8 cellular contexts compared by ENCODE assay signal in the genomic region with DNA sequence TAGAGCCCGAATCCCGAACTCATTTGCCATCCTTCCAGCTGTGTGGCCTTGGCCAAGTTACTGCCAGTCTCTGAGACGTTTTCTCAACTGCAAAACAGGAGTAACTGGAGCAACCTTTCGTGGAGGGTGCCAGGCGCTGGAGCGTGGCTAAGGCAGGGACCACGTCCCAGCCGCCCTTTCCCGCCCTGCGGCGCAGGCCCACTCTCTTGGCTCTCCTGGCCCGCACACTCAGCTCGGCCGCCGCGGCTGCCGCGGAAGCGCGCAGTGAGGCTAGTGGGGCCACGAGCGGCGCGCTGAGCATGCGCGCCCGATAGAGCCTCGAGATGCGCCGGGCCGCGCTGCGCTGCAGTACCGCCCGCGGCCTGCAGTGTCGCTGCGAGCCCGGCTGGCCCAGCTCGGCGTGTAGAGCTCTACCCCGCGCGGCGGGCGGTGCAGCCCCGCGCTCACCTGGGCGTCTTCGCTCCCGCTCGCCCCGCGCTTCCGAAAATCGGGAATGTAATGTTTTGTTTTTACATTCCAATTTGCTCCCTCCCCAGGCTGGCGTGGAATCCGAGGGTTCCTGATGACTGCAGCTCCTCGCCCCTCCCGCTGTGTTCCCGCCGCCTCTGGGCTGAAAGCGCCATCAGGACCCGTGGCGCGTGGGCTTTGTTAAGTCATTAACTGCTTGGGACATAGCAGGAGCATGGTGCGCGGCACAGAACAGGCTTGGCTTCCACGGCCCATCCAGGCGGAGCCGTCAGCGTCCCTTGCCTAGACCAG. TPM values are rescaled to one million over a fixed set of nuclear protein-coding genes. Genes with fewer than 3 reads are reported as not detected.
DNase-seq lines count a peak whose midpoint lies in the region; ATAC-seq, FAIRE-seq and TF ChIP-seq lines count a peak whose summit lies in the region.

No MANE protein-coding gene starts in this region.

- H2AFZ ChIP-seq in GM12878 (ENCODE audit: control insufficient read depth, low read depth, low read length): peak overlapping the region; percentile 84

- peaks cover 4% of the 10 kb centered on the region for H3K79me2 ChIP-seq in GM12878 (ENCODE audit: control insufficient read depth, insufficient read depth, low read length)

- peak; percentile 85 to 90 (median 86) for TF ChIP-seq CTCF in GM12878 (IDR thresholded peaks at IDR 0.05 in 2 of 3, conservative IDR thresholded peaks at IDR 0.05 in 1 of 3; ENCODE audit: control insufficient read depth in 2 of 3, extremely low read depth in 1 of 3, insufficient read depth in 1 of 3, low read depth in 3 of 3, low read length in 3 of 3)

- TF ChIP-seq POLR2A in GM12878 (IDR thresholded peaks at IDR 0.05; ENCODE audit: low read depth, low read length): peak; percentile 42; the same call in 1 of the 2 replicates

- in situ Hi-C loops in GM12878 (cut with MboI): no loop called here

- no peak overlapping the region for H3K27ac ChIP-seq in GM12878 (ENCODE audit: control insufficient read depth, insufficient read depth)

- FAIRE-seq in GM19239 (lab: Jason Lieb, UNC): peak; percentile 84
- peak; percentile 44 for FAIRE-seq in GM12878 (lab: Jason Lieb, UNC)

- H3K9me3 ChIP-seq in GM12878 (replicated peaks; ENCODE audit: control insufficient read depth, insufficient read depth, low read length) (peaks cover 3% of the 10 kb centered on the region; the same call in 2 of the 3 replicates), iPS-18c (ENCODE audit: control insufficient read depth, insufficient read depth, low read length) (no peaks in the 10 kb centered on the region)

- WGBS in GM12878 (ENCODE audit: insufficient coverage, insufficient replicate concordance, low lambda C conversion rate, missing lambda C conversion rate): 1% methylated on average over 66 of the region's 72 CpGs

- no peak overlapping the region for H3K9ac ChIP-seq in GM12878 (ENCODE audit: control insufficient read depth, insufficient read depth, low read length)

- no peaks in the 10 kb centered on the region for H3K4me1 ChIP-seq in GM12878 (ENCODE audit: control insufficient read depth, insufficient read depth, low read length)

- POLR2A ChIA-PET in GM12878 (lab: Charles Lee): interaction anchor here (1.3 to 1.4 kb wide), 2 partner anchors 17 to 344 kb away, joined by 3 to 4 read pairs; a partner anchor contains a TSS

- peak; percentile 55 for TF ChIP-seq RAD21 in GM12878 (IDR thresholded peaks at IDR 0.05; ENCODE audit: insufficient read depth, low read depth, low read length)

- no peaks in the 10 kb centered on the region for H3K36me3 ChIP-seq in GM12878 (ENCODE audit: control insufficient read depth in 2 of 2, insufficient read depth in 2 of 2, low read length in 1 of 2)

- peak overlapping the region; percentile 43; the same call in 1 of the 2 replicates for H3K4me3 ChIP-seq in GM12878
- peak overlapping the region; percentile 73 for H3K4me3 ChIP-seq in iPS-18c (ENCODE audit: insufficient read depth, low read depth, low read length)

- DNase-seq in AG20443 (ENCODE audit: low spot score) (peak; percentile 93), GM19239 (ENCODE audit: insufficient read length, low spot score) (peak; percentile 83), T-helper 9 cell (peak; percentile 56), GM12878 (ENCODE audit: low read depth, low spot score) (peak; percentile 31), ureter (ENCODE audit: low spot score) (no peak)
- peak; percentile 33 to 66 (median 52) for DNase-seq in stimulated activated CD4-positive, alpha-beta T cell treated with anti-CD3 and anti-CD28 coated beads, Interleukin-12 subunit alpha, Interleukin-12 subunit beta, amount 100 ng/mL, for 48 hours (ENCODE audit: low read depth in 2 of 3, low spot score in 1 of 3)

- intact Hi-C loops in GM12878 (cut with micrococcal nuclease; ENCODE audit: unreplicated experiment): loop anchor here (2.0 kb wide), 1 partner anchor 78 kb away; no protein-coding TSS in a partner anchor

- RAD21 ChIA-PET in GM12878 (lab: Charles Lee; ENCODE audit: unreplicated experiment): interaction anchor here (0.7 to 1.5 kb wide), 6 partner anchors 21 to 77 kb away, joined by 3 to 6 read pairs (median 3); no protein-coding TSS in a partner anchor

- no TSS peak for BruUV-seq in GM12878 (replicated peaks; lab: Mats Ljungman, UMichigan)

- SMC1A ChIA-PET in GM12878 (lab: Charles Lee; ENCODE audit: uncharacterized antibody, unreplicated experiment): interaction anchor here (0.9 to 1.9 kb wide), 4 partner anchors 17 to 88 kb away, joined by 3 to 10 read pairs (median 5); no protein-coding TSS in a partner anchor

- peak; percentile 71 for ATAC-seq in HG03432 (IDR thresholded peaks at IDR 0.05; ENCODE audit: unreplicated experiment)
- peak; percentile 84 for ATAC-seq in GM12878

- CTCF ChIA-PET in GM12878 (lab: Yijun Ruan, JAX): interaction anchor here (0.6 to 3.0 kb wide), 21 partner anchors 10 to 490 kb away, joined by 3 to 22 read pairs (median 3); no protein-coding TSS in a partner anchor

- peaks cover 0 to 5% of the 10 kb centered on the region in 2 experiments; a peak in 3 of 4 replicates for H3K27me3 ChIP-seq in GM12878 (replicated peaks in 1 of 2; ENCODE audit: control insufficient read depth in 2 of 2, insufficient read depth in 2 of 2, low read length in 1 of 2)

- peak overlapping the region; percentile 88 for H3K4me2 ChIP-seq in GM12878 (ENCODE audit: control insufficient read depth, insufficient read depth)

- no peaks in the 10 kb centered on the region for H4K20me1 ChIP-seq in GM12878 (ENCODE audit: control insufficient read depth, insufficient read depth)

- TF ChIP-seq EP300 in GM12878 (IDR thresholded peaks at IDR 0.05; ENCODE audit: borderline replicate concordance in 1 of 2, control insufficient read depth in 1 of 2, low read depth in 2 of 2, low read length in 2 of 2): no peak

TF ChIP-seq in GM12878, 131 proteins besides CTCF, POLR2A, EP300 and RAD21 (continues in another document):
- TF ChIP-seq IKZF1 (conservative IDR thresholded peaks at IDR 0.05): peak; percentile 76
- no peak for TF ChIP-seq MEF2B (IDR thresholded peaks at IDR 0.05; ENCODE audit: partially characterized antibody, poor library complexity, severe bottlenecking)
- TF ChIP-seq BHLHE40 (IDR thresholded peaks at IDR 0.05; ENCODE audit: borderline replicate concordance in 1 of 2, low read depth in 2 of 2, low read length in 1 of 2): peak in 1 of 2 experiments; percentile 50; a peak in 1 of 4 replicates
- TF ChIP-seq, protein P1, sequence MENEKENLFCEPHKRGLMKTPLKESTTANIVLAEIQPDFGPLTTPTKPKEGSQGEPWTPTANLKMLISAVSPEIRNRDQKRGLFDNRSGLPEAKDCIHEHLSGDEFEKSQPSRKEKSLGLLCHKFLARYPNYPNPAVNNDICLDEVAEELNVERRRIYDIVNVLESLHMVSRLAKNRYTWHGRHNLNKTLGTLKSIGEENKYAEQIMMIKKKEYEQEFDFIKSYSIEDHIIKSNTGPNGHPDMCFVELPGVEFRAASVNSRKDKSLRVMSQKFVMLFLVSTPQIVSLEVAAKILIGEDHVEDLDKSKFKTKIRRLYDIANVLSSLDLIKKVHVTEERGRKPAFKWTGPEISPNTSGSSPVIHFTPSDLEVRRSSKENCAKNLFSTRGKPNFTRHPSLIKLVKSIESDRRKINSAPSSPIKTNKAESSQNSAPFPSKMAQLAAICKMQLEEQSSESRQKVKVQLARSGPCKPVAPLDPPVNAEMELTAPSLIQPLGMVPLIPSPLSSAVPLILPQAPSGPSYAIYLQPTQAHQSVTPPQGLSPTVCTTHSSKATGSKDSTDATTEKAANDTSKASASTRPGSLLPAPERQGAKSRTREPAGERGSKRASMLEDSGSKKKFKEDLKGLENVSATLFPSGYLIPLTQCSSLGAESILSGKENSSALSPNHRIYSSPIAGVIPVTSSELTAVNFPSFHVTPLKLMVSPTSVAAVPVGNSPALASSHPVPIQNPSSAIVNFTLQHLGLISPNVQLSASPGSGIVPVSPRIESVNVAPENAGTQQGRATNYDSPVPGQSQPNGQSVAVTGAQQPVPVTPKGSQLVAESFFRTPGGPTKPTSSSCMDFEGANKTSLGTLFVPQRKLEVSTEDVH (IDR thresholded peaks at IDR 0.05; ENCODE audit: low read depth, partially characterized antibody): no peak
- TF ChIP-seq NRF1 (conservative IDR thresholded peaks at IDR 0.05; ENCODE audit: low read depth, low read length): peak; percentile 66

RNA-seq across cellular contexts. Expression of a gene that starts 4.0 kb away (rescaled TPM):
- total RNA-seq in GM12878 (2013; cell fraction: nucleolus; rRNA removed): 90.1 and 101 TPM in 2 replicates
- 20.5 and 23.4 TPM in 2 replicates for total RNA-seq in GM12878 (2014; rRNA removed)
- total RNA-seq in GM12878 (2014; rRNA removed; fragmentation: Illumina TruSeq; extraction: Trizol): 16.3 and 17.0 TPM in 2 replicates
- 16.2 and 17.6 TPM in 2 replicates for total RNA-seq in GM12878 (2021)
- polyA plus RNA-seq in GM12878 (2011; ENCODE audit: low read depth): 4.4 TPM
- 20.2 and 25.2 TPM in 2 replicates for polyA plus RNA-seq in GM12878 (2011; rRNA removed)
- 8.1 and 9.4 TPM in 2 replicates for polyA plus RNA-seq in GM12878 (2011; cell fraction: cytosol; rRNA removed)
- polyA plus RNA-seq in GM12878 (2011; cell fraction: nucleus; rRNA removed): 17.7 and 20.7 TPM in 2 replicates
- 7.8 and 8.2 TPM in 2 replicates for polyA plus RNA-seq in GM12878 (2012)
- polyA plus RNA-seq in GM12878 (2014; fragmentation: Illumina TruSeq; extraction: Trizol): 10.4 and 10.6 TPM in 2 replicates
- polyA plus RNA-seq in GM12878 (2014; fragmentation: Nextera tagmentation; extraction: Ambion mirVana): 1 to 10 TPM; 2.7 to 4.4 TPM
- 7.6 and 7.7 TPM in 2 replicates for polyA plus RNA-seq in GM12878 (2014; rRNA removed)
- 1 to 10 TPM; 6.4 to 7.9 TPM for polyA plus RNA-seq in GM12878 (2016; fragmentation: Nextera tagmentation; extraction: Ambion mirVana)
- 34.7 and 45.0 TPM in 2 replicates for polyA minus RNA-seq in GM12878 (2011; rRNA and poly(A)+ RNA removed)
- polyA minus RNA-seq in GM12878 (2011; cell fraction: cytosol; rRNA and poly(A)+ RNA removed): 14.3 and 20.2 TPM in 2 replicates
- 50.4 and 56.4 TPM in 2 replicates for polyA minus RNA-seq in GM12878 (2011; cell fraction: nucleus; rRNA and poly(A)+ RNA removed)
- 25.0 TPM for total RNA-seq in ureter
